Comparison of ENCODE assay signal across 13 cellular contexts in genomic region chr2:25249785-25250184, GRCh38.
A peak's percentile ranks its signal among the peaks of the same experiment; 100 is the strongest.
DNase-seq lines count a peak whose midpoint lies in the region; ATAC-seq and TF ChIP-seq lines count a peak whose summit lies in the region.
"Had no signal": no experiment of that assay in that cellular context is flagged by ENCODE, and none has a peak within 500 bp of the region (broad histone marks: within the 10 kb centered on the region; RNA-seq: fewer than 3 reads in every experiment).

No MANE protein-coding gene starts in this region.

- CTCF ChIA-PET in MCF 10A (lab: Yijun Ruan, JAX): interaction anchor here (0.5 to 0.9 kb wide), 3 partner anchors 14 to 21 kb away, joined by 3 to 4 read pairs (median 3); no protein-coding TSS in a partner anchor

- intact Hi-C loops in MCF 10A (cut with micrococcal nuclease): no loop called here

- H3K4me1 Mint-ChIP-seq in activated T-cell treated with anti-CD3 and anti-CD28 coated beads, Interleukin-2, amount 50 U/mL, for 72 hours (ENCODE audit: low read depth): peaks cover 41% of the 10 kb centered on the region
- H3K4me1 Mint-ChIP-seq in T-helper 17 cell (peaks cover 31% of the 10 kb centered on the region), glutamatergic neuron (ENCODE audit: low read depth, unreplicated experiment) (peaks cover 36% of the 10 kb centered on the region), progenitor cell of endocrine pancreas (ENCODE audit: low read depth) (peaks cover 30% of the 10 kb centered on the region), MCF 10A (ENCODE audit: insufficient read depth, unreplicated experiment) (no peaks in the 10 kb centered on the region)

- H3K9me3 Mint-ChIP-seq in activated T-cell treated with anti-CD3 and anti-CD28 coated beads, Interleukin-2, amount 50 U/mL, for 72 hours: no peaks in the 10 kb centered on the region
- peaks cover 25% of the 10 kb centered on the region for H3K9me3 Mint-ChIP-seq in glutamatergic neuron (ENCODE audit: unreplicated experiment)
- H3K9me3 Mint-ChIP-seq in progenitor cell of endocrine pancreas (ENCODE audit: low read depth): no peaks in the 10 kb centered on the region
- no peaks in the 10 kb centered on the region for H3K9me3 Mint-ChIP-seq in MCF 10A (ENCODE audit: unreplicated experiment)

- no peaks in the 10 kb centered on the region for H3K27me3 Mint-ChIP-seq in activated T-cell treated with anti-CD3 and anti-CD28 coated beads, Interleukin-2, amount 50 U/mL, for 72 hours (ENCODE audit: low read depth)
- H3K27me3 Mint-ChIP-seq in T-helper 17 cell (no peaks in the 10 kb centered on the region), glutamatergic neuron (ENCODE audit: unreplicated experiment) (peaks cover 20% of the 10 kb centered on the region), progenitor cell of endocrine pancreas (no peaks in the 10 kb centered on the region), MCF 10A (ENCODE audit: insufficient read depth, unreplicated experiment) (no peaks in the 10 kb centered on the region)

- peak overlapping the region; percentile 41 for H3K27ac Mint-ChIP-seq in activated T-cell treated with anti-CD3 and anti-CD28 coated beads, Interleukin-2, amount 50 U/mL, for 72 hours
- H3K27ac Mint-ChIP-seq in T-helper 17 cell (peak overlapping the region; percentile 92), glutamatergic neuron (ENCODE audit: unreplicated experiment) (peak overlapping the region; percentile 87), progenitor cell of endocrine pancreas (peak overlapping the region; percentile 71), MCF 10A (ENCODE audit: low read depth, unreplicated experiment) (no peak overlapping the region)

- peak overlapping the region; percentile 29 to 82 for H3K4me3 Mint-ChIP-seq in activated T-cell treated with anti-CD3 and anti-CD28 coated beads, Interleukin-2, amount 50 U/mL, for 72 hours
- H3K4me3 Mint-ChIP-seq in T-helper 17 cell: no peak overlapping the region
- H3K4me3 Mint-ChIP-seq in glutamatergic neuron (ENCODE audit: unreplicated experiment): peak overlapping the region; percentile 93
- H3K4me3 Mint-ChIP-seq in progenitor cell of endocrine pancreas (ENCODE audit: low read depth): peak overlapping the region; percentile 86
- H3K4me3 Mint-ChIP-seq in MCF 10A (ENCODE audit: unreplicated experiment): no peak overlapping the region

- DNase-seq in activated T-cell treated with anti-CD3 and anti-CD28 coated beads, Interleukin-2, amount 50 U/mL, for 72 hours: no peak
- no peak for DNase-seq in activated T-cell treated with anti-CD3 and anti-CD28 coated beads, Interleukin-2, amount 50 U/mL, for 1 hour
- DNase-seq in T-helper 17 cell (no peak), glutamatergic neuron (no peak), progenitor cell of endocrine pancreas (ENCODE audit: low spot score, unreplicated experiment) (no peak), MCF 10A (ENCODE audit: unreplicated experiment) (no peak)
- no peak for DNase-seq in stimulated activated CD4-positive, alpha-beta T cell treated with anti-CD3 and anti-CD28 coated beads, Interleukin-4, amount 100 ng/mL, for 24 hours
- DNase-seq: HCEC 1CT, left colon, NCI-H1092 treated with DMSO at 0.1 percent for 48 hours, NCI-H510A, T1000 had no signal

- H3K36me3 Mint-ChIP-seq in activated T-cell treated with anti-CD3 and anti-CD28 coated beads, Interleukin-2, amount 50 U/mL, for 72 hours (ENCODE audit: insufficient read depth in 2 of 2): peaks cover 8 to 26% of the 10 kb centered on the region in 2 donors
- H3K36me3 Mint-ChIP-seq in T-helper 17 cell (ENCODE audit: low read depth): peaks cover 9% of the 10 kb centered on the region
- H3K36me3 Mint-ChIP-seq in glutamatergic neuron (ENCODE audit: unreplicated experiment): peaks cover 13% of the 10 kb centered on the region
- peaks cover 16% of the 10 kb centered on the region for H3K36me3 Mint-ChIP-seq in progenitor cell of endocrine pancreas (ENCODE audit: insufficient read depth)
- peaks cover 20% of the 10 kb centered on the region for H3K36me3 Mint-ChIP-seq in MCF 10A (ENCODE audit: insufficient read depth, unreplicated experiment)

- no TSS peak for BruUV-seq in MCF 10A (replicated peaks; lab: Mats Ljungman, UMichigan)

- TF ChIP-seq CTCF in glutamatergic neuron (IDR thresholded peaks at IDR 0.05; ENCODE audit: partially characterized antibody, unreplicated experiment): no peak
- TF ChIP-seq CTCF in progenitor cell of endocrine pancreas (IDR thresholded peaks at IDR 0.05; ENCODE audit: unreplicated experiment): no peak
- TF ChIP-seq CTCF in MCF 10A (IDR thresholded peaks at IDR 0.05; ENCODE audit: unreplicated experiment): no peak

- POLR2A ChIA-PET in MCF 10A (lab: Yijun Ruan, JAX): interaction anchor here (0.9 to 1.0 kb wide), 2 partner anchors 9 to 25 kb away, joined by 3 to 4 read pairs; no protein-coding TSS in a partner anchor

- no peak for ATAC-seq in activated T-cell treated with anti-CD3 and anti-CD28 coated beads, Interleukin-2, amount 50 U/mL, for 72 hours (replicated peaks in 1 of 2)
- no peak for ATAC-seq in T-helper 17 cell
- ATAC-seq in HG03460 (IDR thresholded peaks at IDR 0.05; ENCODE audit: unreplicated experiment): no peak
- ATAC-seq: left colon had no signal

- H3K9me3 ChIP-seq in T-helper 17 cell (ENCODE audit: control insufficient read depth, low read length, poor library complexity, severe bottlenecking): no peaks in the 10 kb centered on the region

Comparison
In these comparisons a context has a peak if more than half of its experiments do, and no peak if none do; other contexts are left out.
1. H3K4me3 Mint-ChIP-seq: peak in activated T-cell treated with anti-CD3 and anti-CD28 coated beads, Interleukin-2, amount 50 U/mL, for 72 hours (2 of 2), glutamatergic neuron (single experiment) and progenitor cell of endocrine pancreas (single experiment); none in T-helper 17 cell (single experiment) and MCF 10A (single experiment).